1 cellular context compared by ENCODE assay signal in the genomic region with DNA sequence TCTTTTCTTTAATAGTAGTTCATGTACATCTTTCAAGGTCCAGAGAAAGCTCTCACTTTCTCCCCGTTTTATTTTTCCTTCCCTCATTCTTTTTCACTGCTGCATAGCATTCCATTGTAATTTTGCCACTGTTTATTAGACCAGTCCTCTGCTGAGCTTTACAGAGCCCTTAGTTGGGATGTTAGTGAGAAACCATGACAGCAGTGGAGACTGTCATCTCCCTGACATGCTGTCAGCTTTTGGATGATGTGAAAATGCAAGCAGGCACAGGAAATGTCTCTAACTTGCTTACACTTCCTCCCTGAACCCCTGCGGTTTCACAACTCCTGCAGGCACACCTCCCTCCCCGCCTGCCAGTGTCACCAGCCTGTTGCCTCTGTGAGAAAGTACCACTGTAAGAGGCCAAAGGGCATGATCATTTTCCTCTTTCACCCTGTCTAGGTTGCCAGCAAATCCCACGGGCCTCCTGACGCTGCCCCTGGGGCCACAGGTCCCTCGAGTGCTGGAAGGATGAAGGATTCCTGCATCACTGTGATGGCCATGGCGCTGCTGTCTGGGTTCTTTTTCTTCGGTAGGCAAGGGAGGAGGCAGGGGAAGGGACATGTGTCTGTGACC.
TF ChIP-seq lines count a peak whose summit lies in the region.

Gene ITGAL, plus strand, starts transcription at position 415 of the 615 bp plus-strand sequence. Its CDS starts 96 bp downstream, at position 511.

TF ChIP-seq in HepG2, 621 proteins besides CTCF, POLR2A, EP300 and RAD21 (continued from another document):
- TF ChIP-seq, protein P1, sequence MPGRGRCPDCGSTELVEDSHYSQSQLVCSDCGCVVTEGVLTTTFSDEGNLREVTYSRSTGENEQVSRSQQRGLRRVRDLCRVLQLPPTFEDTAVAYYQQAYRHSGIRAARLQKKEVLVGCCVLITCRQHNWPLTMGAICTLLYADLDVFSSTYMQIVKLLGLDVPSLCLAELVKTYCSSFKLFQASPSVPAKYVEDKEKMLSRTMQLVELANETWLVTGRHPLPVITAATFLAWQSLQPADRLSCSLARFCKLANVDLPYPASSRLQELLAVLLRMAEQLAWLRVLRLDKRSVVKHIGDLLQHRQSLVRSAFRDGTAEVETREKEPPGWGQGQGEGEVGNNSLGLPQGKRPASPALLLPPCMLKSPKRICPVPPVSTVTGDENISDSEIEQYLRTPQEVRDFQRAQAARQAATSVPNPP (CRISPR knock-in tag; IDR thresholded peaks at IDR 0.05) = no peak
- peak; percentile 38; the same call in 1 of the 2 replicates for TF ChIP-seq SALL1 (CRISPR knock-in tag; IDR thresholded peaks at IDR 0.05)
- TF ChIP-seq ZFP36 (IDR thresholded peaks at IDR 0.05; ENCODE audit: borderline replicate concordance, low read depth, low read length, partially characterized antibody) = no peak
- TF ChIP-seq NR2F6 (IDR thresholded peaks at IDR 0.05) = 0 out of 2 replicates have a peak, but pooled peaks have one; percentile 14
- TF ChIP-seq NR2F6 (CRISPR knock-in tag; IDR thresholded peaks at IDR 0.05) = peak; percentile 31
- no peak for TF ChIP-seq CREB1 (IDR thresholded peaks at IDR 0.05)
- no peak for TF ChIP-seq CREB1 (CRISPR knock-in tag; IDR thresholded peaks at IDR 0.05)
- TF ChIP-seq FOXA1 (IDR thresholded peaks at IDR 0.05) = no peak
- no peak for TF ChIP-seq FOXA1 (CRISPR knock-in tag; IDR thresholded peaks at IDR 0.05)
- 0 out of 2 replicates have a peak, but pooled peaks have one; percentile 14 for TF ChIP-seq BCL6 (CRISPR knock-in tag; IDR thresholded peaks at IDR 0.05)
- TF ChIP-seq ZNF788 (CRISPR knock-in tag; IDR thresholded peaks at IDR 0.05; ENCODE audit: borderline replicate concordance) = peak; percentile 41; the same call in 1 of the 2 replicates
- TF ChIP-seq HOXA7 (CRISPR knock-in tag; IDR thresholded peaks at IDR 0.05) = no peak
- no peak for TF ChIP-seq LCORL (IDR thresholded peaks at IDR 0.05)
- peak; percentile 58; the same call in 1 of the 2 replicates for TF ChIP-seq LCORL (CRISPR knock-in tag; IDR thresholded peaks at IDR 0.05)
- TF ChIP-seq ETV5 (CRISPR knock-in tag; IDR thresholded peaks at IDR 0.05; ENCODE audit: borderline replicate concordance) = peak; percentile 58; the same call in 1 of the 2 replicates
- no peak for TF ChIP-seq NCOA5 (CRISPR knock-in tag; IDR thresholded peaks at IDR 0.05)
- TF ChIP-seq, protein P2, sequence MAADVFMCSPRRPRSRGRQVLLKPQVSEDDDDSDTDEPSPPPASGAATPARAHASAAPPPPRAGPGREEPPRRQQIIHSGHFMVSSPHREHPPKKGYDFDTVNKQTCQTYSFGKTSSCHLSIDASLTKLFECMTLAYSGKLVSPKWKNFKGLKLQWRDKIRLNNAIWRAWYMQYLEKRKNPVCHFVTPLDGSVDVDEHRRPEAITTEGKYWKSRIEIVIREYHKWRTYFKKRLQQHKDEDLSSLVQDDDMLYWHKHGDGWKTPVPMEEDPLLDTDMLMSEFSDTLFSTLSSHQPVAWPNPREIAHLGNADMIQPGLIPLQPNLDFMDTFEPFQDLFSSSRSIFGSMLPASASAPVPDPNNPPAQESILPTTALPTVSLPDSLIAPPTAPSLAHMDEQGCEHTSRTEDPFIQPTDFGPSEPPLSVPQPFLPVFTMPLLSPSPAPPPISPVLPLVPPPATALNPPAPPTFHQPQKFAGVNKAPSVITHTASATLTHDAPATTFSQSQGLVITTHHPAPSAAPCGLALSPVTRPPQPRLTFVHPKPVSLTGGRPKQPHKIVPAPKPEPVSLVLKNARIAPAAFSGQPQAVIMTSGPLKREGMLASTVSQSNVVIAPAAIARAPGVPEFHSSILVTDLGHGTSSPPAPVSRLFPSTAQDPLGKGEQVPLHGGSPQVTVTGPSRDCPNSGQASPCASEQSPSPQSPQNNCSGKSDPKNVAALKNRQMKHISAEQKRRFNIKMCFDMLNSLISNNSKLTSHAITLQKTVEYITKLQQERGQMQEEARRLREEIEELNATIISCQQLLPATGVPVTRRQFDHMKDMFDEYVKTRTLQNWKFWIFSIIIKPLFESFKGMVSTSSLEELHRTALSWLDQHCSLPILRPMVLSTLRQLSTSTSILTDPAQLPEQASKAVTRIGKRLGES (CRISPR knock-in tag; IDR thresholded peaks at IDR 0.05; ENCODE audit: borderline replicate concordance) = no peak
- peak; percentile 90; the same call in 1 of the 2 replicates for TF ChIP-seq ZNF292 (CRISPR knock-in tag; IDR thresholded peaks at IDR 0.05; ENCODE audit: borderline replicate concordance, low read depth)
- TF ChIP-seq ZMAT5 (CRISPR knock-in tag; IDR thresholded peaks at IDR 0.05; ENCODE audit: borderline replicate concordance, low read depth) = no peak
- TF ChIP-seq ELF3 (CRISPR knock-in tag; IDR thresholded peaks at IDR 0.05) = peak; percentile 42; the same call in 1 of the 2 replicates
- no peak for TF ChIP-seq PHF5A (CRISPR knock-in tag; IDR thresholded peaks at IDR 0.05; ENCODE audit: low read depth, unreplicated experiment)
- TF ChIP-seq ZBTB20 (CRISPR knock-in tag; IDR thresholded peaks at IDR 0.05; ENCODE audit: borderline replicate concordance, low read depth) = no peak
- TF ChIP-seq, protein P3, sequence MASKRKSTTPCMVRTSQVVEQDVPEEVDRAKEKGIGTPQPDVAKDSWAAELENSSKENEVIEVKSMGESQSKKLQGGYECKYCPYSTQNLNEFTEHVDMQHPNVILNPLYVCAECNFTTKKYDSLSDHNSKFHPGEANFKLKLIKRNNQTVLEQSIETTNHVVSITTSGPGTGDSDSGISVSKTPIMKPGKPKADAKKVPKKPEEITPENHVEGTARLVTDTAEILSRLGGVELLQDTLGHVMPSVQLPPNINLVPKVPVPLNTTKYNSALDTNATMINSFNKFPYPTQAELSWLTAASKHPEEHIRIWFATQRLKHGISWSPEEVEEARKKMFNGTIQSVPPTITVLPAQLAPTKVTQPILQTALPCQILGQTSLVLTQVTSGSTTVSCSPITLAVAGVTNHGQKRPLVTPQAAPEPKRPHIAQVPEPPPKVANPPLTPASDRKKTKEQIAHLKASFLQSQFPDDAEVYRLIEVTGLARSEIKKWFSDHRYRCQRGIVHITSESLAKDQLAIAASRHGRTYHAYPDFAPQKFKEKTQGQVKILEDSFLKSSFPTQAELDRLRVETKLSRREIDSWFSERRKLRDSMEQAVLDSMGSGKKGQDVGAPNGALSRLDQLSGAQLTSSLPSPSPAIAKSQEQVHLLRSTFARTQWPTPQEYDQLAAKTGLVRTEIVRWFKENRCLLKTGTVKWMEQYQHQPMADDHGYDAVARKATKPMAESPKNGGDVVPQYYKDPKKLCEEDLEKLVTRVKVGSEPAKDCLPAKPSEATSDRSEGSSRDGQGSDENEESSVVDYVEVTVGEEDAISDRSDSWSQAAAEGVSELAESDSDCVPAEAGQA (IDR thresholded peaks at IDR 0.05; ENCODE audit: low read depth) = 0 out of 2 replicates have a peak, but pooled peaks have one; percentile 16
- TF ChIP-seq, protein P3 (CRISPR knock-in tag; IDR thresholded peaks at IDR 0.05; ENCODE audit: borderline replicate concordance) = no peak
- TF ChIP-seq ZNF282 (IDR thresholded peaks at IDR 0.05; ENCODE audit: partially characterized antibody) = no peak
- TF ChIP-seq GPBP1L1 (CRISPR knock-in tag; IDR thresholded peaks at IDR 0.05) = no peak
- no peak for TF ChIP-seq ZKSCAN5 (CRISPR knock-in tag; IDR thresholded peaks at IDR 0.05)
- peak; percentile 30; the same call in 1 of the 2 replicates for TF ChIP-seq SPEN (CRISPR knock-in tag; IDR thresholded peaks at IDR 0.05; ENCODE audit: low read depth)
- peak; percentile 94 for TF ChIP-seq ZMYM3 (CRISPR knock-in tag; IDR thresholded peaks at IDR 0.05)
- no peak for TF ChIP-seq ZNF605 (CRISPR knock-in tag; IDR thresholded peaks at IDR 0.05)
- no peak for TF ChIP-seq ZNF512B (CRISPR knock-in tag; IDR thresholded peaks at IDR 0.05; ENCODE audit: borderline replicate concordance)
- 0 out of 2 replicates have a peak, but pooled peaks have one; percentile 34 for TF ChIP-seq ZBTB1 (CRISPR knock-in tag; IDR thresholded peaks at IDR 0.05; ENCODE audit: borderline replicate concordance)
- TF ChIP-seq U2AF1 (optimal IDR thresholded peaks at IDR 0.05; ENCODE audit: low read depth, low read length) = no peak
- TF ChIP-seq ZNF550 (CRISPR knock-in tag; IDR thresholded peaks at IDR 0.05; ENCODE audit: borderline replicate concordance) = no peak
- TF ChIP-seq HNF4G (IDR thresholded peaks at IDR 0.05; ENCODE audit: borderline replicate concordance, low read depth, low read length) = 0 out of 2 replicates have a peak, but pooled peaks have one; percentile 18
- no peak for TF ChIP-seq HNF4G (CRISPR knock-in tag; IDR thresholded peaks at IDR 0.05; ENCODE audit: borderline replicate concordance, low read depth)
- no peak for TF ChIP-seq MED8 (CRISPR knock-in tag; IDR thresholded peaks at IDR 0.05; ENCODE audit: insufficient replicate concordance)
- no peak for TF ChIP-seq ZNF496 (CRISPR knock-in tag; IDR thresholded peaks at IDR 0.05; ENCODE audit: insufficient replicate concordance)
- TF ChIP-seq RFX3 (CRISPR knock-in tag; IDR thresholded peaks at IDR 0.05) = no peak
